In genomic region chr5:2756211-2756746, GRCh38 we compare ENCODE assay signal across 8 cellular contexts. TPM values are rescaled to one million over a fixed set of nuclear protein-coding genes. Genes with fewer than 3 reads are reported as not detected.
DNase-seq lines count a peak whose midpoint lies in the region; ATAC-seq and TF ChIP-seq lines count a peak whose summit lies in the region.
"Had no signal": no experiment of that assay in that cellular context is flagged by ENCODE, and none has a peak within 500 bp of the region (broad histone marks: within the 10 kb centered on the region; RNA-seq: fewer than 3 reads in every experiment).

No MANE protein-coding gene starts in this region.

- no peaks in the 10 kb centered on the region for H3K36me3 ChIP-seq in H7 (replicated peaks; ENCODE audit: control insufficient read depth, insufficient read depth, low read length)

- H3K4me3 ChIP-seq in H7 (ENCODE audit: insufficient read depth, low read depth, low read length) (peak overlapping the region; percentile 63), iPS-18c (ENCODE audit: insufficient read depth, low read depth, low read length) (peak overlapping the region; percentile 65), skin epidermis (peak overlapping the region; percentile 18 to 50 (median 38))

- ATAC-seq in WTC11 (peak; percentile 38), HG02884 (IDR thresholded peaks at IDR 0.05; ENCODE audit: unreplicated experiment) (no peak)

- peak overlapping the region; percentile 97 for H3K27ac Mint-ChIP-seq in WTC11

- H3K27me3 ChIP-seq in H7 (ENCODE audit: control insufficient read depth, insufficient read depth, low read length): peaks cover 60% of the 10 kb centered on the region

- peak overlapping the region; percentile 95 for H3K4me3 Mint-ChIP-seq in WTC11

- peaks cover 76% of the 10 kb centered on the region for H3K27me3 Mint-ChIP-seq in WTC11 (ENCODE audit: low read depth)

- POLR2A ChIA-PET in WTC11 (lab: Charles Lee): no interaction called here

- H3K4me1 Mint-ChIP-seq in WTC11: peaks cover 57% of the 10 kb centered on the region

- no peaks in the 10 kb centered on the region for H3K9me3 Mint-ChIP-seq in WTC11

- H3K9me3 ChIP-seq in iPS-18c (ENCODE audit: control insufficient read depth, insufficient read depth, low read length): no peaks in the 10 kb centered on the region

- TF ChIP-seq CTCF in WTC11 (IDR thresholded peaks at IDR 0.05): no peak

- peaks cover 2% of the 10 kb centered on the region; the same call in 1 of the 2 replicates for H3K36me3 Mint-ChIP-seq in WTC11

- peak overlapping the region in 19 of 21 experiments; percentile 9 to 87 (median 73) for H3K27ac ChIP-seq in skin epidermis
- H3K27ac ChIP-seq: HL-60 had no signal

- CTCF ChIA-PET in WTC11 (lab: Charles Lee): interaction anchor here (0.6 to 3.0 kb wide), 4 partner anchors 47 to 147 kb away, joined by 3 to 23 read pairs (median 4); no protein-coding TSS in a partner anchor

- DNase-seq in H7: peak; percentile 94
- DNase-seq in WTC11 (ENCODE audit: low spot score): peak; percentile 79
- no peak for DNase-seq in central memory CD4-positive, alpha-beta T cell
- no peak for DNase-seq in inferior parietal cortex (ENCODE audit: extremely low spot score)

TF ChIP-seq in WTC11, 78 proteins besides CTCF, POLR2A, EP300 and RAD21:
- TF ChIP-seq NFATC4 (CRISPR knock-in tag; IDR thresholded peaks at IDR 0.05) (no peak), GRHL2 (CRISPR knock-in tag; IDR thresholded peaks at IDR 0.05; ENCODE audit: insufficient replicate concordance, severe bottlenecking) (no peak), NFE2L1 (CRISPR knock-in tag; IDR thresholded peaks at IDR 0.05) (peak; percentile 64; the same call in 1 of the 2 replicates), ZNF281 (CRISPR knock-in tag; IDR thresholded peaks at IDR 0.05) (peak; percentile 63; the same call in 1 of the 2 replicates), SMAD3 (CRISPR knock-in tag; IDR thresholded peaks at IDR 0.05; ENCODE audit: borderline replicate concordance) (peak; percentile 63; the same call in 1 of the 2 replicates), KAT7 (CRISPR knock-in tag; IDR thresholded peaks at IDR 0.05; ENCODE audit: borderline replicate concordance) (no peak; the same call in 1 of the 2 replicates), MAX (CRISPR knock-in tag; IDR thresholded peaks at IDR 0.05) (0 out of 2 replicates have a peak, but pooled peaks have one; percentile 29)

RNA-seq across cellular contexts. Expression of gene IRX2, which starts 4.8 kb away (rescaled TPM):
- total RNA-seq in H7 (2014; rRNA removed; shearing (Covaris generic)): 51.4 and 74.9 TPM in 2 replicates
- 51.5 to 63.2 TPM (median 52.0 TPM) in 3 replicates for total RNA-seq in WTC11 (2021)

Comparison
In these comparisons a context has a peak if more than half of its experiments do, and no peak if none do; other contexts are left out.
1. DNase-seq: peak in H7 (single experiment) and WTC11 (single experiment); none in central memory CD4-positive, alpha-beta T cell (single experiment) and inferior parietal cortex (single experiment).
2. Peak in every context shown above with its lines, with median percentiles within 50 percentile points of each other: H3K4me3 ChIP-seq.